ENCODE assay signal across 8 cellular contexts in genomic region chr6:29589423-29590048, GRCh38. TPM values are rescaled to one million over a fixed set of nuclear protein-coding genes. Genes with fewer than 3 reads are reported as not detected.
DNase-seq lines count a peak whose midpoint lies in the region; ATAC-seq, FAIRE-seq and TF ChIP-seq lines count a peak whose summit lies in the region.

No MANE protein-coding gene starts in this region.

- peaks cover 10% of the 10 kb centered on the region for H3K27me3 ChIP-seq in lower lobe of right lung (ENCODE audit: low read depth)

- no peaks in the 10 kb centered on the region for H3K36me3 ChIP-seq in lower lobe of right lung

- intact Hi-C loops in lower lobe of right lung (cut with DNase I) = no loop called here

- no peaks in the 10 kb centered on the region for H3K9me3 ChIP-seq in lower lobe of right lung

- no peak overlapping the region for H3K4me3 ChIP-seq in lower lobe of right lung

- peak; percentile 77 for FAIRE-seq in A204.1 (lab: Jason Lieb, UNC)
- FAIRE-seq in colon (lab: Jason Lieb, UNC) = peak; percentile 18

- DNase-seq in NCI-H1694 treated with DMSO at 0.1 percent for 48 hours (lab: John Stamatoyannopoulos, UW) (peak; percentile 5), lower lobe of right lung (no peak)
- peak; percentile 15 for DNase-seq in activated CD4-positive, alpha-beta T cell treated with anti-CD3 and anti-CD28 coated beads for 1 hour
- peak; percentile 12 for DNase-seq in stimulated activated CD8-positive, alpha-beta memory T cell treated with anti-CD3 and anti-CD28 coated beads, Interleukin-4, amount 100 ng/mL, for 24 hours (ENCODE audit: low read depth)

- peak; percentile 73 to 80 for ATAC-seq in lower lobe of right lung
- no peak for ATAC-seq in HG02885 (IDR thresholded peaks at IDR 0.05; ENCODE audit: poor library complexity, unreplicated experiment)

- TF ChIP-seq CTCF in GM12872 (IDR thresholded peaks at IDR 0.05; ENCODE audit: insufficient read depth, low read depth, low read length) (peak; percentile 96), lower lobe of right lung (IDR thresholded peaks at IDR 0.05) (peak; percentile 93)

- no peak overlapping the region for H3K27ac ChIP-seq in lower lobe of right lung

- H3K4me1 ChIP-seq in lower lobe of right lung = no peaks in the 10 kb centered on the region

RNA-seq across cellular contexts. Expression of gene OR2H2, which starts 4.6 kb away (rescaled TPM):
- not detected for total RNA-seq in lower lobe of right lung

RNA-seq across cellular contexts. Expression of gene UBD, which starts 30.0 kb away (rescaled TPM):
- 1.9 TPM for total RNA-seq in lower lobe of right lung

RNA-seq across cellular contexts. Expression of gene GABBR1, which starts 43.4 kb away (rescaled TPM):
- 38.5 TPM for total RNA-seq in lower lobe of right lung
